ENCODE assay signal across 8 cellular contexts in genomic region chr20:38962898-38963484, GRCh38. TPM values are rescaled to one million over a fixed set of nuclear protein-coding genes. Genes with fewer than 3 reads are reported as not detected.
DNase-seq lines count a peak whose midpoint lies in the region; ATAC-seq and TF ChIP-seq lines count a peak whose summit lies in the region.

No MANE protein-coding gene starts in this region.

- peak overlapping the region; percentile 99 for H3K9ac ChIP-seq in iPS-20b (ENCODE audit: low read depth, low read length)

- H3K27me3 Mint-ChIP-seq in activated naive CD4-positive, alpha-beta T cell treated with anti-CD3 and anti-CD28 coated beads, Interleukin-2, amount 10 ng/mL, durations not matched to agents 7 days and 5 days: no peaks in the 10 kb centered on the region
- H3K27me3 Mint-ChIP-seq in activated CD8-positive, alpha-beta T cell treated with anti-CD3 and anti-CD28 coated beads for 36 hours: no peaks in the 10 kb centered on the region

- 2% methylated on average over 5 of the region's 5 CpGs for WGBS in thymus

- peaks cover 33% of the 10 kb centered on the region for H3K4me1 Mint-ChIP-seq in activated naive CD4-positive, alpha-beta T cell treated with anti-CD3 and anti-CD28 coated beads, Interleukin-2, amount 10 ng/mL, durations not matched to agents 7 days and 5 days
- peaks cover 20% of the 10 kb centered on the region for H3K4me1 Mint-ChIP-seq in activated CD8-positive, alpha-beta T cell treated with anti-CD3 and anti-CD28 coated beads for 36 hours (ENCODE audit: low read depth)

- H3K9me3 Mint-ChIP-seq in activated naive CD4-positive, alpha-beta T cell treated with anti-CD3 and anti-CD28 coated beads, Interleukin-2, amount 10 ng/mL, durations not matched to agents 7 days and 5 days: no peaks in the 10 kb centered on the region
- no peaks in the 10 kb centered on the region for H3K9me3 Mint-ChIP-seq in activated CD8-positive, alpha-beta T cell treated with anti-CD3 and anti-CD28 coated beads for 36 hours

- no peaks in the 10 kb centered on the region for H3K27me3 ChIP-seq in iPS-20b (ENCODE audit: insufficient read depth, low read length)
- no peaks in the 10 kb centered on the region for H3K27me3 ChIP-seq in thymus (ENCODE audit: control insufficient read depth, insufficient read depth)

- peak overlapping the region; percentile 96 for H3K4me3 Mint-ChIP-seq in activated naive CD4-positive, alpha-beta T cell treated with anti-CD3 and anti-CD28 coated beads, Interleukin-2, amount 10 ng/mL, durations not matched to agents 7 days and 5 days
- peak overlapping the region; percentile 87 for H3K4me3 Mint-ChIP-seq in activated CD8-positive, alpha-beta T cell treated with anti-CD3 and anti-CD28 coated beads for 36 hours

- no peaks in the 10 kb centered on the region for H3K9me3 ChIP-seq in iPS-20b (ENCODE audit: insufficient read depth, low read depth, low read length)
- no peaks in the 10 kb centered on the region for H3K9me3 ChIP-seq in thymus (ENCODE audit: control insufficient read depth)

- CTCF ChIA-PET in activated naive CD4-positive, alpha-beta T cell treated with anti-CD3 and anti-CD28 coated beads, Interleukin-2, amount 10 ng/mL, durations not matched to agents 7 days and 5 days (lab: Charles Lee): interaction anchor here (1.1 to 3.5 kb wide), 10 partner anchors 24 to 232 kb away, joined by 3 to 16 read pairs (median 4); partner anchors contain the start of gene FAM83D
- CTCF ChIA-PET in activated CD8-positive, alpha-beta T cell treated with anti-CD3 and anti-CD28 coated beads for 36 hours (lab: Charles Lee): interaction anchor here (0.9 to 3.3 kb wide), 15 partner anchors 10 to 118 kb away, joined by 3 to 30 read pairs (median 6); partner anchors contain the start of gene FAM83D

- intact Hi-C loops in activated CD8-positive, alpha-beta T cell treated with anti-CD3 and anti-CD28 coated beads for 36 hours (cut with micrococcal nuclease): no loop called here

- peaks cover 9% of the 10 kb centered on the region; the same call in 1 of the 2 replicates for H3K4me1 ChIP-seq in iPS-20b (ENCODE audit: insufficient read depth, low read length)
- peaks cover 6% of the 10 kb centered on the region for H3K4me1 ChIP-seq in thymus (ENCODE audit: control insufficient read depth, insufficient read depth, low read length)

- peak overlapping the region; percentile 96 for H3K4me3 ChIP-seq in iPS-20b (ENCODE audit: low read length)
- peak overlapping the region; percentile 91 for H3K4me3 ChIP-seq in thymus (ENCODE audit: low read length)

- H3K36me3 ChIP-seq in iPS-20b (ENCODE audit: insufficient read depth, low read depth, low read length) (peaks cover 26% of the 10 kb centered on the region; the same call in 1 of the 2 replicates), thymus (ENCODE audit: control insufficient read depth, insufficient read depth) (peaks cover 1% of the 10 kb centered on the region)

- peaks cover 2% of the 10 kb centered on the region for H3K36me3 Mint-ChIP-seq in activated naive CD4-positive, alpha-beta T cell treated with anti-CD3 and anti-CD28 coated beads, Interleukin-2, amount 10 ng/mL, durations not matched to agents 7 days and 5 days
- peaks cover 7% of the 10 kb centered on the region for H3K36me3 Mint-ChIP-seq in activated CD8-positive, alpha-beta T cell treated with anti-CD3 and anti-CD28 coated beads for 36 hours (ENCODE audit: low read depth)

- no peak for TF ChIP-seq CTCF in activated CD8-positive, alpha-beta T cell treated with anti-CD3 and anti-CD28 coated beads for 36 hours (IDR thresholded peaks at IDR 0.05)

- peak overlapping the region; percentile 90 for H3K27ac ChIP-seq in iPS-20b (ENCODE audit: low read length)
- H3K27ac ChIP-seq in thymus (ENCODE audit: low read depth): no peak overlapping the region

- DNase-seq in activated naive CD4-positive, alpha-beta T cell treated with anti-CD3 and anti-CD28 coated beads, Interleukin-2, amount 10 ng/mL, durations not matched to agents 7 days and 5 days: no peak
- no peak for DNase-seq in activated naive CD4-positive, alpha-beta T cell (lab: John Stamatoyannopoulos, UW)
- DNase-seq in activated CD8-positive, alpha-beta T cell treated with anti-CD3 and anti-CD28 coated beads for 36 hours: no peak
- DNase-seq in NK-92 treated with Interleukin-12 subunit alpha and Interleukin-12 subunit beta, amount 100 ng/mL, for 24 hours (lab: John Stamatoyannopoulos, UW): no peak
- no peak for DNase-seq in effector CD8-positive, alpha-beta T cell (lab: John Stamatoyannopoulos, UW)

- H3K27ac Mint-ChIP-seq in activated naive CD4-positive, alpha-beta T cell treated with anti-CD3 and anti-CD28 coated beads, Interleukin-2, amount 10 ng/mL, durations not matched to agents 7 days and 5 days: peak overlapping the region; percentile 89
- H3K27ac Mint-ChIP-seq in activated CD8-positive, alpha-beta T cell treated with anti-CD3 and anti-CD28 coated beads for 36 hours: peak overlapping the region; percentile 92

- POLR2A ChIA-PET in activated CD8-positive, alpha-beta T cell treated with anti-CD3 and anti-CD28 coated beads for 36 hours (lab: Charles Lee): interaction anchor here (0.6 to 3.2 kb wide), 13 partner anchors 8 to 528 kb away, joined by 3 to 20 read pairs (median 4); partner anchors contain the start of genes FAM83D and SNHG17

- ATAC-seq in activated CD8-positive, alpha-beta T cell treated with anti-CD3 and anti-CD28 coated beads for 36 hours: no peak
- ATAC-seq in HG03571 (IDR thresholded peaks at IDR 0.05; ENCODE audit: unreplicated experiment): no peak

RNA-seq across cellular contexts. Expression of gene DHX35, which starts 0.8 kb away (rescaled TPM):
- 10 to 100 TPM; 12.2 to 12.6 TPM for total RNA-seq in activated CD8-positive, alpha-beta T cell treated with anti-CD3 and anti-CD28 coated beads for 36 hours
- 7.1 TPM for polyA plus RNA-seq in thymus

RNA-seq across cellular contexts. Expression of gene FAM83D, which starts 36.8 kb away (rescaled TPM):
- total RNA-seq in activated CD8-positive, alpha-beta T cell treated with anti-CD3 and anti-CD28 coated beads for 36 hours: 10 to 100 TPM; 12.6 to 13.8 TPM
- polyA plus RNA-seq in thymus: 2.5 TPM
